Comparison of ENCODE assay signal across 8 cellular contexts in genomic region chr3:98522538-98523281, GRCh38. TPM values are rescaled to one million over a fixed set of nuclear protein-coding genes. Genes with fewer than 3 reads are reported as not detected.
DNase-seq lines count a peak whose midpoint lies in the region; ATAC-seq and TF ChIP-seq lines count a peak whose summit lies in the region.

CLDND1 (minus strand) TSS chr3:98522902; CDS start chr3:98521424, 1,478 bp downstream.

- no peaks in the 10 kb centered on the region for H3K9me3 Mint-ChIP-seq in CD8-positive, alpha-beta memory T cell

- POLR2A ChIA-PET in CD8-positive, alpha-beta memory T cell (lab: Charles Lee): interaction anchor here (0.7 to 4.9 kb wide), 19 partner anchors 9 to 70 kb away, joined by 3 to 105 read pairs (median 7); partner anchors contain the start of genes CPOX and GPR15

- peak within 1 kb of the TSS; percentile 72 to 99 (median 98) for H3K27ac Mint-ChIP-seq in CD8-positive, alpha-beta memory T cell

- no peaks in the 10 kb centered on the region for H3K9me3 ChIP-seq in CD8-positive, alpha-beta memory T cell (ENCODE audit: low read length)
- H3K9me3 ChIP-seq in lung (ENCODE audit: control insufficient read depth in 2 of 2, insufficient read depth in 1 of 2, low read length in 1 of 2): no peaks in the 10 kb centered on the region

- peaks cover 20% of the 10 kb centered on the region for H3K36me3 ChIP-seq in CD8-positive, alpha-beta memory T cell (ENCODE audit: insufficient read depth, low read length)
- peaks cover 0 to 5% of the 10 kb centered on the region in 2 donors for H3K36me3 ChIP-seq in lung (ENCODE audit: control insufficient read depth in 2 of 2, insufficient read depth in 2 of 2, low read length in 2 of 2)

- WGBS in lung, 2 donors: 0 to 1% methylated on average over 59 to 63 of the region's 63 CpGs

- peak; percentile 81 for ATAC-seq in GM19468 (IDR thresholded peaks at IDR 0.05; ENCODE audit: extremely low read depth, unreplicated experiment)
- ATAC-seq in lung (ENCODE audit: insufficient read depth, low FRiP score): peak; percentile 99

- H3K4me3 ChIP-seq in CD8-positive, alpha-beta memory T cell (ENCODE audit: low read length): peak within 1 kb of the TSS; percentile 90
- H3K4me3 ChIP-seq in lung: peak within 1 kb of the TSS; percentile 84

- DNase-seq in CD8-positive, alpha-beta memory T cell: peak; percentile 91 to 97 (median 92)
- DNase-seq in HS-5 (ENCODE audit: low read depth) (peak; percentile 87), lung (ENCODE audit: low spot score) (peak; percentile 98)
- peak; percentile 95 for DNase-seq in NK-92 treated with Interleukin-12 subunit alpha and Interleukin-12 subunit beta, amount 100 ng/mL, for 24 hours (lab: John Stamatoyannopoulos, UW)
- peak; percentile 96 for DNase-seq in activated CD8-positive, alpha-beta memory T cell treated with anti-CD3 and anti-CD28 coated beads for 24 hours
- peak; percentile 92 for DNase-seq in effector CD8-positive, alpha-beta T cell (lab: John Stamatoyannopoulos, UW)
- DNase-seq in stimulated activated CD4-positive, alpha-beta T cell treated with anti-CD3 and anti-CD28 coated beads, TNF-alpha, amount 100 ng/mL, for 4 hours (ENCODE audit: low read depth in 3 of 3): peak; percentile 90 to 96 (median 93)

- H3K27me3 Mint-ChIP-seq in CD8-positive, alpha-beta memory T cell: no peaks in the 10 kb centered on the region

- peaks cover 41% of the 10 kb centered on the region for H3K4me1 ChIP-seq in CD8-positive, alpha-beta memory T cell (ENCODE audit: insufficient read depth, low read length)
- H3K4me1 ChIP-seq in lung (ENCODE audit: control insufficient read depth in 2 of 2, insufficient read depth in 2 of 2, low read length in 2 of 2): peaks cover 0 to 15% of the 10 kb centered on the region in 2 donors

- CTCF ChIA-PET in CD8-positive, alpha-beta memory T cell (lab: Charles Lee): interaction anchor here (0.7 to 4.4 kb wide), 11 partner anchors 9 to 71 kb away, joined by 3 to 28 read pairs (median 5); partner anchors contain the start of genes CPOX and GPR15

- H3K4me3 Mint-ChIP-seq in CD8-positive, alpha-beta memory T cell: peak within 1 kb of the TSS; percentile 94 to 99 (median 96)

- peak within 1 kb of the TSS; percentile 95 for H3K27ac ChIP-seq in CD8-positive, alpha-beta memory T cell (ENCODE audit: low read depth, low read length)
- H3K27ac ChIP-seq in lung (ENCODE audit: low read depth in 1 of 2, low read length in 1 of 2): peak within 1 kb of the TSS; percentile 96 to 99

- no peaks in the 10 kb centered on the region for H3K27me3 ChIP-seq in CD8-positive, alpha-beta memory T cell (ENCODE audit: insufficient read depth, low read length, poor library complexity, severe bottlenecking)
- no peaks in the 10 kb centered on the region for H3K27me3 ChIP-seq in lung (ENCODE audit: control insufficient read depth, insufficient read depth)

- peaks cover 52 to 80% (median 77%) of the 10 kb centered on the region in 3 donors for H3K4me1 Mint-ChIP-seq in CD8-positive, alpha-beta memory T cell

- TF ChIP-seq CTCF in lung (IDR thresholded peaks at IDR 0.05; ENCODE audit: control extremely low read depth, extremely low read depth): no peak

- peaks cover 4 to 48% (median 27%) of the 10 kb centered on the region in 3 donors for H3K36me3 Mint-ChIP-seq in CD8-positive, alpha-beta memory T cell

RNA-seq across cellular contexts. Expression of gene CLDND1, which starts in this region (rescaled TPM):
- total RNA-seq in CD8-positive, alpha-beta memory T cell: 100 to 1,000 TPM; 299 to 315 TPM
- polyA plus RNA-seq in CD8-positive, alpha-beta memory T cell: 210 TPM
- 100 to 1,000 TPM in 1 of 2 donors, 10 to 100 TPM in 1; 74.5 to 135 TPM for total RNA-seq in lung
- 10 to 100 TPM; 52.6 to 66.2 TPM for polyA plus RNA-seq in lung

Comparison
In these comparisons a context has a peak if more than half of its experiments do, and no peak if none do; other contexts are left out.
1. Peak in every context shown above with its lines: DNase-seq, ATAC-seq, H3K4me3 ChIP-seq and H3K27ac ChIP-seq.